In genomic region chr6:133259561-133259960, GRCh38 we compare ENCODE assay signal across 24 cellular contexts. TPM values are rescaled to one million over a fixed set of nuclear protein-coding genes. Genes with fewer than 3 reads are reported as not detected.
DNase-seq lines count a peak whose midpoint lies in the region; ATAC-seq and TF ChIP-seq lines count a peak whose summit lies in the region.
"Had no signal": no experiment of that assay in that cellular context is flagged by ENCODE, and none has a peak within 500 bp of the region (broad histone marks: within the 10 kb centered on the region; RNA-seq: fewer than 3 reads in every experiment).

No MANE protein-coding gene starts in this region.

- H3K9me3 Mint-ChIP-seq in progenitor cell of endocrine pancreas (ENCODE audit: low read depth): no peaks in the 10 kb centered on the region
- H3K9me3 Mint-ChIP-seq: GM23338 had no signal

- no peak overlapping the region for H2AFZ ChIP-seq in PC-9
- H2AFZ ChIP-seq: GM23338 had no signal

- H3K27me3 Mint-ChIP-seq in progenitor cell of endocrine pancreas: peaks cover 20% of the 10 kb centered on the region
- H3K27me3 Mint-ChIP-seq: CD4-positive, CD25-positive, alpha-beta regulatory T cell; IgD-negative memory B cell had no signal

- peak; percentile 24 for DNase-seq in NCI-H1105 treated with DMSO at 0.1 percent for 48 hours (lab: John Stamatoyannopoulos, UW)
- DNase-seq in NCI-H1105 (lab: John Stamatoyannopoulos, UW): no peak
- DNase-seq in PC-9: peak in 1 of 2 experiments; percentile 61
- no peak for DNase-seq in mucosa of descending colon
- DNase-seq in ACHN: no peak
- DNase-seq in prostate gland (ENCODE audit: low spot score): no peak
- no peak for DNase-seq in progenitor cell of endocrine pancreas (ENCODE audit: low spot score, unreplicated experiment)
- DNase-seq: 8988T; BE2C; C1 segment of cervical spinal cord; CD4-positive, CD25-positive, alpha-beta regulatory T cell; CD8-positive, alpha-beta memory T cell; COR-L47; DMS 273 treated with DMSO at 0.1 percent for 48 hours; DMS79; GF-D8; HCEC 1CT; HFFc6; KBM-7 had no signal

- H3K4me3 Mint-ChIP-seq in progenitor cell of endocrine pancreas (ENCODE audit: low read depth): no peak overlapping the region
- H3K4me3 Mint-ChIP-seq: CD4-positive, CD25-positive, alpha-beta regulatory T cell; GM23338; HFFc6; IgD-negative memory B cell had no signal

- H3K36me3 ChIP-seq in PC-9 (ENCODE audit: low read depth) (no peaks in the 10 kb centered on the region), mucosa of descending colon (ENCODE audit: low read depth) (no peaks in the 10 kb centered on the region), prostate gland (no peaks in the 10 kb centered on the region)
- H3K36me3 ChIP-seq: BE2C had no signal

- in situ Hi-C loops in ACHN (cut with HindIII; ENCODE audit: low pct_ligation_motif_present, low pct_unique_long_range_greater_than_20kb, low sequenced_read_pairs): no loop called here

- H3K4me3 ChIP-seq in PC-9 (no peak overlapping the region), mucosa of descending colon (no peak overlapping the region), prostate gland (no peak overlapping the region)
- H3K4me3 ChIP-seq: GM23338 had no signal

- no peaks in the 10 kb centered on the region for H3K9me2 ChIP-seq in PC-9 (ENCODE audit: insufficient read depth)

- intact Hi-C loops in PC-9 (cut with micrococcal nuclease; ENCODE audit: unreplicated experiment): loop anchor here (1.0 kb wide), 1 partner anchor 169 kb away; no protein-coding TSS in a partner anchor
- intact Hi-C loops in mucosa of descending colon (cut with DNase I, micrococcal nuclease): no loop called here
- intact Hi-C loops in prostate gland (cut with DNase I): no loop called here

- TF ChIP-seq CTCF in PC-9 (conservative IDR thresholded peaks at IDR 0.05): no peak
- no peak for TF ChIP-seq CTCF in mucosa of descending colon (IDR thresholded peaks at IDR 0.05)
- no peak for TF ChIP-seq CTCF in prostate gland (IDR thresholded peaks at IDR 0.05)
- TF ChIP-seq CTCF in progenitor cell of endocrine pancreas (IDR thresholded peaks at IDR 0.05; ENCODE audit: unreplicated experiment): no peak

- POLR2A ChIA-PET in PC-9 (lab: Charles Lee; ENCODE audit: unreplicated experiment): no interaction called here

- H3K27ac ChIP-seq in PC-9: peak overlapping the region; percentile 43
- H3K27ac ChIP-seq in prostate gland: no peak overlapping the region
- H3K27ac ChIP-seq: HL-60 had no signal

- no peaks in the 10 kb centered on the region for H3K4me1 Mint-ChIP-seq in progenitor cell of endocrine pancreas (ENCODE audit: low read depth)
- H3K4me1 Mint-ChIP-seq: CD4-positive, CD25-positive, alpha-beta regulatory T cell; CD8-positive, alpha-beta memory T cell; GM23338; IgD-negative memory B cell had no signal

- 0 out of 2 replicates have a peak, but pooled peaks cover 3% of the 10 kb centered on the region for H3F3A ChIP-seq in PC-9 (ENCODE audit: insufficient read depth, low read depth)

- no TSS peak for BruUV-seq in PC-9 (replicated peaks; lab: Mats Ljungman, UMichigan)

- H3K4me1 ChIP-seq in PC-9 (replicated peaks; ENCODE audit: insufficient read depth) (peaks cover 25% of the 10 kb centered on the region), mucosa of descending colon (ENCODE audit: low read depth) (no peaks in the 10 kb centered on the region), prostate gland (replicated peaks) (no peaks in the 10 kb centered on the region)

- H3K9me3 ChIP-seq in PC-9 (ENCODE audit: insufficient read depth, low read depth): no peaks in the 10 kb centered on the region
- no peaks in the 10 kb centered on the region for H3K9me3 ChIP-seq in mucosa of descending colon
- H3K9me3 ChIP-seq in prostate gland: no peaks in the 10 kb centered on the region
- H3K9me3 ChIP-seq: BE2C had no signal

- CTCF ChIA-PET in PC-9 (lab: Charles Lee): no interaction called here

- H3K4me2 ChIP-seq in PC-9: peak overlapping the region; percentile 27; the same call in 1 of the 2 replicates
- H3K4me2 ChIP-seq: GM23338 had no signal

- H3K27ac Mint-ChIP-seq in progenitor cell of endocrine pancreas: no peak overlapping the region
- H3K27ac Mint-ChIP-seq: CD8-positive, alpha-beta memory T cell; GM23338; HFFc6; IgD-negative memory B cell had no signal

- no peaks in the 10 kb centered on the region for H3K27me3 ChIP-seq in PC-9 (ENCODE audit: insufficient read depth, low read depth)
- H3K27me3 ChIP-seq in prostate gland (replicated peaks; ENCODE audit: insufficient read depth): no peaks in the 10 kb centered on the region
- H3K27me3 ChIP-seq: BE2C had no signal

- H3K36me3 Mint-ChIP-seq in progenitor cell of endocrine pancreas (ENCODE audit: insufficient read depth): no peaks in the 10 kb centered on the region
- H3K36me3 Mint-ChIP-seq: CD4-positive, CD25-positive, alpha-beta regulatory T cell; CD8-positive, alpha-beta memory T cell; IgD-negative memory B cell had no signal

- H3K79me2 ChIP-seq in PC-9 (ENCODE audit: low read depth): 0 out of 2 replicates have a peak, but pooled peaks cover 4% of the 10 kb centered on the region

- H4K20me1 ChIP-seq in PC-9 (ENCODE audit: insufficient read depth): no peaks in the 10 kb centered on the region

- ATAC-seq in mucosa of descending colon (peak; percentile 45), GM21723 (IDR thresholded peaks at IDR 0.05; ENCODE audit: unreplicated experiment) (no peak)
- ATAC-seq: GM23338, HepG2 had no signal

- no peak for TF ChIP-seq POLR2A in prostate gland (IDR thresholded peaks at IDR 0.05)

RNA-seq across cellular contexts. Expression of gene EYA4, which starts 18.4 kb away (rescaled TPM):
- total RNA-seq in PC-9 (2021): 9.8 and 10.6 TPM in 2 replicates
- under 1 TPM in 2 of 3 donors, not detected in 1; 0.41 to 0.66 TPM for total RNA-seq in mucosa of descending colon
- total RNA-seq in prostate gland: 1 to 10 TPM; 4.1 to 7.3 TPM
- total RNA-seq in progenitor cell of endocrine pancreas: 0.33 and 0.41 TPM in 2 replicates
- total RNA-seq: CD4-positive, CD25-positive, alpha-beta regulatory T cell; CD8-positive, alpha-beta memory T cell; HepG2; HFFc6 had no signal
